In genomic region chr22:45645526-45646414, GRCh38 we compare ENCODE assay signal across 1 cellular context.
TF ChIP-seq lines count a peak whose summit lies in the region.

No MANE protein-coding gene starts in this region.

TF ChIP-seq in GM12878, 131 proteins besides CTCF, POLR2A, EP300 and RAD21 (continued from another document):
- no peak for TF ChIP-seq BMI1 (IDR thresholded peaks at IDR 0.05; ENCODE audit: borderline replicate concordance)
- peak; percentile 24 for TF ChIP-seq SP1 (IDR thresholded peaks at IDR 0.05; ENCODE audit: low read depth, low read length)
- TF ChIP-seq SMC3 (IDR thresholded peaks at IDR 0.05; ENCODE audit: borderline replicate concordance, low read length): peak; percentile 96
- TF ChIP-seq MYC (IDR thresholded peaks at IDR 0.05; ENCODE audit: insufficient read depth, insufficient read length, insufficient replicate concordance, low read length, severe bottlenecking): peak; percentile 53
- TF ChIP-seq IKZF1 (conservative IDR thresholded peaks at IDR 0.05): 0 out of 2 replicates have a peak, but pooled peaks have one; percentile 23
- TF ChIP-seq TCF3 (IDR thresholded peaks at IDR 0.05; ENCODE audit: borderline replicate concordance, insufficient read depth, low read depth, low read length): peak; percentile 50; the same call in 1 of the 2 replicates
- no peak for TF ChIP-seq IRF5 (IDR thresholded peaks at IDR 0.05; ENCODE audit: borderline replicate concordance)
- no peak for TF ChIP-seq RELB (IDR thresholded peaks at IDR 0.05; ENCODE audit: low read depth)
- no peak for TF ChIP-seq RUNX3 (IDR thresholded peaks at IDR 0.05; ENCODE audit: low read length)
- TF ChIP-seq ZSCAN29 (IDR thresholded peaks at IDR 0.05): no peak
- TF ChIP-seq E2F4 (IDR thresholded peaks at IDR 0.05; ENCODE audit: low read depth, low read length): no peak
- no peak for TF ChIP-seq ZBTB33 (IDR thresholded peaks at IDR 0.05)
- TF ChIP-seq PKNOX1 (IDR thresholded peaks at IDR 0.05): no peak
- TF ChIP-seq CEBPB (IDR thresholded peaks at IDR 0.05; ENCODE audit: borderline replicate concordance in 1 of 2, low read depth in 2 of 2, low read length in 2 of 2): no peak
- TF ChIP-seq NKRF (conservative IDR thresholded peaks at IDR 0.05): no peak
- 0 out of 2 replicates have a peak, but pooled peaks have one; percentile 28 for TF ChIP-seq ZNF592 (IDR thresholded peaks at IDR 0.05)
- TF ChIP-seq SUZ12 (IDR thresholded peaks at IDR 0.05; ENCODE audit: unreplicated experiment): no peak
- TF ChIP-seq USF1 (IDR thresholded peaks at IDR 0.05; ENCODE audit: borderline replicate concordance, extremely low read length, insufficient read depth, low read depth, low read length): peak; percentile 68
- no peak for TF ChIP-seq SIN3A (IDR thresholded peaks at IDR 0.05; ENCODE audit: low read depth, low read length)
- TF ChIP-seq RAD51 (IDR thresholded peaks at IDR 0.05): no peak
- peak; percentile 77; the same call in 1 of the 2 replicates for TF ChIP-seq LARP7 (IDR thresholded peaks at IDR 0.05)
- TF ChIP-seq MTA2 (IDR thresholded peaks at IDR 0.05; ENCODE audit: low read depth): no peak
- no peak for TF ChIP-seq NFYA (IDR thresholded peaks at IDR 0.05; ENCODE audit: borderline replicate concordance, low read depth, low read length)
- TF ChIP-seq SIX5 (IDR thresholded peaks at IDR 0.05; ENCODE audit: low read depth, low read length, severe bottlenecking): no peak
- 0 out of 2 replicates have a peak, but pooled peaks have one; percentile 39 for TF ChIP-seq ATF3 (IDR thresholded peaks at IDR 0.05; ENCODE audit: borderline replicate concordance, extremely low read depth, low read depth, low read length)
- TF ChIP-seq BACH1 (IDR thresholded peaks at IDR 0.05; ENCODE audit: borderline replicate concordance): peak; percentile 51; the same call in 1 of the 2 replicates
- TF ChIP-seq SMARCA5 (IDR thresholded peaks at IDR 0.05): peak; percentile 61; the same call in 1 of the 2 replicates
- no peak; the same call in 1 of the 2 replicates for TF ChIP-seq GATAD2B (conservative IDR thresholded peaks at IDR 0.05; ENCODE audit: low read depth)
- no peak for TF ChIP-seq IKZF2 (IDR thresholded peaks at IDR 0.05)
- TF ChIP-seq YY1 (IDR thresholded peaks at IDR 0.05; ENCODE audit: low read depth, low read length): peak; percentile 87
- TF ChIP-seq POLR2AphosphoS5 (IDR thresholded peaks at IDR 0.05; ENCODE audit: low read length): no peak
- no peak for TF ChIP-seq IRF4 (IDR thresholded peaks at IDR 0.05; ENCODE audit: low read depth, low read length)
- no peak for TF ChIP-seq PAX8 (IDR thresholded peaks at IDR 0.05)
- TF ChIP-seq MAX (IDR thresholded peaks at IDR 0.05; ENCODE audit: low read depth, low read length): peak; percentile 73; the same call in 1 of the 2 replicates
- TF ChIP-seq RBBP5 (conservative IDR thresholded peaks at IDR 0.05): no peak
- no peak for TF ChIP-seq E2F8 (IDR thresholded peaks at IDR 0.05; ENCODE audit: low read depth, partially characterized antibody)
